10 cellular contexts compared by ENCODE assay signal in the genomic region with DNA sequence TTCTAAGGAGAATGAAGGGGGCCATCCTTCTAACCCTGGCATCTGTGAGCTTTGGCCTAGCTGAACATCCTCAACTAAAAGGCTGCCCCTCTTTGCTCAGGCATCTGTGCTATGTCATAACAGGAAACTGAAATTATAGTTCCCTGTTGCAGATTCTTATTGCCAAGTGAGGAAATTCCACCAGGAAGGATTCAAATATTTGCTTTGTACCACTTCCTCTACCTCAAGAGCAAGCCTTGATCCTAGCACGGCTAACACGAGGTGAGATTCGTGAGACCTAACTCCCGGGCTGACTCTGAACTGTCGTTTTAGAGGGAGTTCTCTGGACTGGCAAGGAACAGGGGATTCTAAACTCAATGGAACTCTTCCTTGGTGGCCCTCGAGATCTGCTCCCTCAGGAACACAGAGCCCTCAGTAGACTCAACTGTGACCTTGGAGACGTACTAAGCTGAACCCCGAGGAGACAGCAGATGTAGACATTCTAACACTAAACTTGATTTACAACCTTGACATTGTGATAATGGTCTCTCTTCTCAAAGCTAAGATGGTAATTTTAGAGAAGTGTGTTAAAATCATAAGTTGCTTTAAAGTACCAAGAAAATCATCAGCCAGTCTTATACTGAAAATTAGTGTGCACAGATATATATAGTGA. TPM values are rescaled to one million over a fixed set of nuclear protein-coding genes. Genes with fewer than 3 reads are reported as not detected.
DNase-seq lines count a peak whose midpoint lies in the region; ATAC-seq and TF ChIP-seq lines count a peak whose summit lies in the region.
"Had no signal": no experiment of that assay in that cellular context is flagged by ENCODE, and none has a peak within 500 bp of the region (broad histone marks: within the 10 kb centered on the region; RNA-seq: fewer than 3 reads in every experiment).

No MANE protein-coding gene starts in this region.

- in situ Hi-C loops in HAP-1 (cut with MboI; ENCODE audit: low sequenced_read_pairs), result no loop called here

- peak overlapping the region in 1 of 2 experiments; percentile 62 for H3K4ac ChIP-seq in mesenchymal stem cell (ENCODE audit: low read depth in 1 of 2, low read length in 2 of 2)

- H4K8ac ChIP-seq in mesenchymal stem cell (ENCODE audit: low read length), result peak overlapping the region; percentile 37

- H2AK5ac ChIP-seq in mesenchymal stem cell (ENCODE audit: low read length, severe bottlenecking), result no peak overlapping the region

- no peak overlapping the region for H2BK15ac ChIP-seq in mesenchymal stem cell (ENCODE audit: low read depth, poor library complexity, severe bottlenecking)

- peak overlapping the region in 4 of 5 donors; percentile 15 to 71 (median 40) for H3K27ac ChIP-seq in adrenal gland
- H3K27ac ChIP-seq in mesenchymal stem cell (ENCODE audit: low read length, poor library complexity, severe bottlenecking), result no peak overlapping the region

- no peak overlapping the region for H3K4me2 ChIP-seq in mesenchymal stem cell (ENCODE audit: low read length, poor library complexity, severe bottlenecking)

- no peak for ATAC-seq in HG02678 (IDR thresholded peaks at IDR 0.05; ENCODE audit: unreplicated experiment)
- ATAC-seq: effector memory CD8-positive, alpha-beta T cell had no signal

- CTCF ChIA-PET in HEK293T (lab: Yijun Ruan, JAX), result interaction anchor here (0.6 kb wide), 1 partner anchor 34 kb away, joined by 5 read pairs; no protein-coding TSS in a partner anchor

- peak; percentile 40 for DNase-seq in AG08395 (ENCODE audit: low spot score)
- DNase-seq in HEK293T (ENCODE audit: extremely low spot score), result no peak
- DNase-seq in adrenal gland, result peak in 1 of 7 donors; percentile 18
- peak; percentile 59 for DNase-seq in mesenchymal stem cell
- DNase-seq in activated gamma-delta T cell treated with Interleukin-2 at 50 U/mL for 16 hours, result no peak
- no peak for DNase-seq in HAP-1 (ENCODE audit: low spot score in 2 of 2)
- no peak for DNase-seq in NCI-H1436 (lab: John Stamatoyannopoulos, UW)
- DNase-seq: effector memory CD8-positive, alpha-beta T cell; NCI-H146 had no signal

- intact Hi-C loops in adrenal gland (cut with DNase I), result no loop called here

- H4K91ac ChIP-seq in mesenchymal stem cell (ENCODE audit: low read length), result peak overlapping the region; percentile 83

- H3K36me3 ChIP-seq in adrenal gland (replicated peaks in 1 of 2), result peaks cover 0 to 10% of the 10 kb centered on the region in 2 donors
- peaks cover 2 to 33% of the 10 kb centered on the region in 2 experiments for H3K36me3 ChIP-seq in mesenchymal stem cell (ENCODE audit: control insufficient read depth in 1 of 2, insufficient read depth in 2 of 2, low read depth in 1 of 2, low read length in 2 of 2)
- H3K36me3 ChIP-seq in HAP-1 (replicated peaks), result peaks cover 17% of the 10 kb centered on the region

- no peak for TF ChIP-seq POLR2A in adrenal gland (IDR thresholded peaks at IDR 0.05)

- peak overlapping the region in 1 of 2 experiments; percentile 65 for H2BK12ac ChIP-seq in mesenchymal stem cell (ENCODE audit: low read length in 2 of 2)

- peaks cover 6% of the 10 kb centered on the region for H3K79me1 ChIP-seq in mesenchymal stem cell (replicated peaks; ENCODE audit: low read length, poor library complexity, severe bottlenecking)

- H2BK5ac ChIP-seq in mesenchymal stem cell (ENCODE audit: low read depth, low read length, poor library complexity, severe bottlenecking), result no peak overlapping the region

- no peak for TF ChIP-seq CTCF in adrenal gland (IDR thresholded peaks at IDR 0.05)

- H3K4me3 ChIP-seq in adrenal gland (no peak overlapping the region), mesenchymal stem cell (ENCODE audit: insufficient read depth in 1 of 2, low read depth in 1 of 2, low read length in 2 of 2) (peak overlapping the region in 1 of 2 experiments; percentile 42), HAP-1 (no peak overlapping the region)

- H2AFZ ChIP-seq in mesenchymal stem cell (ENCODE audit: low read depth, low read length), result no peak overlapping the region

- H3K9ac ChIP-seq in mesenchymal stem cell (ENCODE audit: low read length), result peak overlapping the region; percentile 71

- H3K18ac ChIP-seq in mesenchymal stem cell (ENCODE audit: low read depth in 1 of 2, low read length in 2 of 2), result peak overlapping the region; percentile 6 to 49

- POLR2A ChIA-PET in HEK293T (lab: Yijun Ruan, JAX), result no interaction called here

- peaks cover 12 to 44% of the 10 kb centered on the region in 2 donors for H3K4me1 ChIP-seq in adrenal gland (replicated peaks in 1 of 2)
- peaks cover 3% of the 10 kb centered on the region for H3K4me1 ChIP-seq in mesenchymal stem cell (ENCODE audit: control insufficient read depth, insufficient read depth, low read depth, low read length)
- peaks cover 35% of the 10 kb centered on the region for H3K4me1 ChIP-seq in HAP-1

- 35 to 67% (median 41%) methylated on average over 4 to 8 of the region's 8 CpGs for WGBS in adrenal gland, 4 donors
- WGBS in mesenchymal stem cell, result 54% methylated on average over 6 of the region's 8 CpGs

- H3K23ac ChIP-seq in mesenchymal stem cell (ENCODE audit: low read length in 2 of 2), result no peak overlapping the region

- no peaks in the 10 kb centered on the region for H3K9me3 ChIP-seq in adrenal gland (replicated peaks in 1 of 3)
- H3K9me3 ChIP-seq in mesenchymal stem cell (ENCODE audit: control insufficient read depth, low read length), result no peaks in the 10 kb centered on the region
- no peaks in the 10 kb centered on the region for H3K9me3 ChIP-seq in HAP-1

- no peak overlapping the region for H3K14ac ChIP-seq in mesenchymal stem cell (ENCODE audit: low read length in 2 of 2)

- peak overlapping the region; percentile 4 for H2BK120ac ChIP-seq in mesenchymal stem cell (ENCODE audit: low read depth, low read length)

- H3K27me3 ChIP-seq in adrenal gland (no peaks in the 10 kb centered on the region), mesenchymal stem cell (ENCODE audit: control insufficient read depth in 1 of 2, insufficient read depth in 1 of 2, low read length in 2 of 2) (no peaks in the 10 kb centered on the region), HAP-1 (ENCODE audit: low read depth) (no peaks in the 10 kb centered on the region)

TF ChIP-seq in HEK293T, 16 proteins besides CTCF, POLR2A, EP300 and RAD21:
- TF ChIP-seq ARNT (IDR thresholded peaks at IDR 0.05) (no peak), PKNOX1 (IDR thresholded peaks at IDR 0.05) (0 out of 2 replicates have a peak, but pooled peaks have one; percentile 3)

RNA-seq across cellular contexts. Expression of gene SPG21, which starts 4.2 kb away (rescaled TPM):
- total RNA-seq in adrenal gland, result 100 to 1,000 TPM in 3 of 8 donors, 10 to 100 TPM in 5; 78.9 to 121 (median 94.2) TPM
- polyA plus RNA-seq in adrenal gland, result 10 to 100 TPM; 51.1 to 89.5 (median 58.4) TPM
- polyA plus RNA-seq in mesenchymal stem cell (2013, experiment 1 of 2), result 90.9 TPM
- polyA plus RNA-seq in mesenchymal stem cell (2013, experiment 2 of 2), result 91.6 TPM

RNA-seq across cellular contexts. Expression of gene MTFMT, which starts 43.9 kb away (rescaled TPM):
- total RNA-seq in adrenal gland, result 10 to 100 TPM; 15.4 to 42.8 (median 20.3) TPM
- 10 to 100 TPM in 1 of 3 donors, 1 to 10 TPM in 2; 5.2 to 11.2 (median 6.4) TPM for polyA plus RNA-seq in adrenal gland
- polyA plus RNA-seq in mesenchymal stem cell (2013, experiment 1 of 2), result 10.6 TPM
- 10.0 TPM for polyA plus RNA-seq in mesenchymal stem cell (2013, experiment 2 of 2)

RNA-seq across cellular contexts. Expression of gene SLC51B, which starts 59.7 kb away (rescaled TPM):
- 1 to 10 TPM in 1 of 8 donors, under 1 TPM in 4, not detected in 3; 0.32 to 2.6 (median 0.55) TPM for total RNA-seq in adrenal gland
- polyA plus RNA-seq in adrenal gland, result 1 to 10 TPM in 2 of 3 donors, under 1 TPM in 1; 0.40 to 3.1 (median 1.5) TPM
- 0.91 TPM for polyA plus RNA-seq in mesenchymal stem cell (2013, experiment 1 of 2)
- 1.2 TPM for polyA plus RNA-seq in mesenchymal stem cell (2013, experiment 2 of 2)

Comparison
In these comparisons a context has a peak if more than half of its experiments do, and no peak if none do; other contexts are left out.
1. DNase-seq: peak in AG08395 (single experiment) and mesenchymal stem cell (single experiment); none in HEK293T (single experiment), activated gamma-delta T cell treated with Interleukin-2 at 50 U/mL for 16 hours (single experiment), HAP-1 (0 of 2) and NCI-H1436 (single experiment).